In the genomic region with DNA sequence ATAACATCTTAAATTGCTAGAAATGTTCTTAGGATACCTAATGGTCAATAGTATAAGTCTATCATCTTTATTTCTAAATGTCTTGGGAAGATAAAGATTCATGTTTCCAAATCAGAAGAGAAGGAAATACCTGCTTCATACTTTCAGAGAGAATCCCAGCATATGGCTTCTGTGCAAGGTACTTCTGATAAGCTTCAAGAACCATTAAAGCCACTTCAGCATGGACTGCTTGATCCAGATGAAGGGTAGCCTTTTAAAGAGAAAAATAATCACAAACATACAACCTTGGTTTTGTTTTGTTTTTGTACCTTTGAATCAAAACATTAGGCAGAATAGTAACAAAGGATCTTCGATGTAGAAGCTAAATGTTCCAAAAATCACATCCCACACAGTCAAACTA, we compare ENCODE assay signal across 28 cellular contexts.
"Had no signal": no experiment of that assay in that cellular context is flagged by ENCODE, and none has a peak within 500 bp of the region (broad histone marks: within the 10 kb centered on the region; RNA-seq: fewer than 3 reads in every experiment).

No MANE protein-coding gene starts in this region.

- H3K9me3 Mint-ChIP-seq: natural killer cell; nephron; neural progenitor cell; stimulated activated memory B cell treated with anti-CD40 and anti-IgM and Interleukin-4, amounts not matched to agents 10 μg/mL and 1 μg/mL and 100 μg/mL, for 72 hours; stimulated activated naive CD8-positive, alpha-beta T cell treated with anti-CD3 and anti-CD28 coated beads, Interleukin-15, amount 100 ng/mL, for 72 hours; type B pancreatic cell had no signal

- DNase-seq: natural killer cell; occipital lobe; ovary; posterior cingulate gyrus; psoas muscle; right cardiac atrium; right lobe of liver; sigmoid colon; small intestine; stimulated activated CD4-positive, alpha-beta T cell treated with anti-CD3 and anti-CD28 coated beads, Interleukin-12 subunit alpha, Interleukin-12 subunit beta, amount 100 ng/mL, for 4 hours; stimulated activated CD4-positive, alpha-beta T cell treated with anti-CD3 and anti-CD28 coated beads, Interleukin-1b, Interleukin-23, amount 100 ng/mL, for 48 hours; stimulated activated CD4-positive, alpha-beta T cell treated with anti-CD3 and anti-CD28 coated beads, Interleukin-4, amount 100 ng/mL, for 1 hour; stimulated activated CD4-positive, alpha-beta T cell treated with anti-CD3 and anti-CD28 coated beads, Interleukin-4, amount 100 ng/mL, for 4 hours; stimulated activated CD8-positive, alpha-beta memory T cell treated with anti-CD3 and anti-CD28 coated beads, Interleukin-4, amount 100 ng/mL, for 48 hours; stimulated activated naive CD4-positive, alpha-beta T cell; stimulated activated naive CD8-positive, alpha-beta T cell treated with anti-CD3 and anti-CD28 coated beads, Interleukin-15, amount 100 ng/mL, for 72 hours; stimulated activated naive CD8-positive, alpha-beta T cell treated with anti-CD3 and anti-CD28 coated beads, Interleukin-15, Interleukin-2, amounts not matched to agents 100 U/mL and 50 U/mL, for 24 hours; substantia nigra; testis; tibial artery; transverse colon; upper lobe of right lung; uterus had no signal

- H3K4me1 Mint-ChIP-seq: nephron, neural progenitor cell had no signal

- H3K27ac Mint-ChIP-seq: natural killer cell; nephron; neural progenitor cell; progenitor cell of endocrine pancreas; stimulated activated memory B cell treated with anti-CD40 and anti-IgM and Interleukin-4, amounts not matched to agents 10 μg/mL and 1 μg/mL and 100 μg/mL, for 72 hours; stimulated activated naive CD8-positive, alpha-beta T cell treated with anti-CD3 and anti-CD28 coated beads, Interleukin-15, amount 100 ng/mL, for 72 hours; type B pancreatic cell had no signal

- H3K27me3 Mint-ChIP-seq: progenitor cell of endocrine pancreas; stimulated activated memory B cell treated with anti-CD40 and anti-IgM and Interleukin-4, amounts not matched to agents 10 μg/mL and 1 μg/mL and 100 μg/mL, for 72 hours; stimulated activated naive CD8-positive, alpha-beta T cell treated with anti-CD3 and anti-CD28 coated beads, Interleukin-15, amount 100 ng/mL, for 72 hours; type B pancreatic cell had no signal

- FAIRE-seq: small intestine had no signal

- H3K4me3 Mint-ChIP-seq: natural killer cell; nephron; neural progenitor cell; stimulated activated memory B cell treated with anti-CD40 and anti-IgM and Interleukin-4, amounts not matched to agents 10 μg/mL and 1 μg/mL and 100 μg/mL, for 72 hours; stimulated activated naive CD8-positive, alpha-beta T cell treated with anti-CD3 and anti-CD28 coated beads, Interleukin-15, amount 100 ng/mL, for 72 hours; type B pancreatic cell had no signal
